Comparison of ENCODE assay signal across 1 cellular context in the genomic region with DNA sequence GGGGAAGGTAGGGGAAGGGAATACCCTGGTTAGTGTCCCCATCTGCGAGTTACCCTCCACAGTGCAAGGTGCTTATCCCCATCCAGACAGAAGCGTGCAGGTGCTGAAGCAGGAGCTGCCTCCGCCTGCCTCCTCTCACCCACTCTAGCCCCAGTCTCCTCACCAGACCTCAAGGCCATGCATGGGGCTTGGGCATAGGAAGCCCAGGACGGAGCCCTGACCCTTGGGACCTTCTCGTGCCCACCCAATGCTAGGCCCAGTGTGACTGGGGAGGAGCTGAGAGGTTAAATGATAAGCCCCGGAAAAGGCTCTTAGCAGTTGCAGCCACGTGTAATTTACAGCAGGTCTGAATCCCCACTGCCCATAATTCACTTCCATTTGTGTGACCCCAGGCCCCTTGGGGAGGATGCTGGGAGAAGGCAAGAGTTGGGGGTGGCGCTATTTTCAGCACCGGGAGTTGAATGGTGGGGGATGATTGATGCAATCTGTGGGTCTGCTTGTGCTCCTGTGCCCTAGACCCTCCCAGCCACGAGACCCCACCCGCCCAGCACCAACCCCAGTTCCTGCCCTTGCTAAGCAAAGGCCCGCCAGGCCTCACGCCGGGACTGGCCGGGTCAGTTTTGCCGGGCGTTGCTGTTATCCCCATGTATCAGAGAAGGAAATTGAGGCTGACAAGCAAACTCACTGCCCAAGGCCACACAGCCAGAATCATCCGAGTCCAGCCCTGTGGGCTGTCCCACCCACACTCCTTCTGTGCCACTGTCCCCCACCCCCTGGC.
TF ChIP-seq lines count a peak whose summit lies in the region.

No MANE protein-coding gene starts in this region.

TF ChIP-seq in HepG2, 621 proteins besides CTCF, POLR2A, EP300 and RAD21 (continued from another document):
- TF ChIP-seq, protein P1, sequence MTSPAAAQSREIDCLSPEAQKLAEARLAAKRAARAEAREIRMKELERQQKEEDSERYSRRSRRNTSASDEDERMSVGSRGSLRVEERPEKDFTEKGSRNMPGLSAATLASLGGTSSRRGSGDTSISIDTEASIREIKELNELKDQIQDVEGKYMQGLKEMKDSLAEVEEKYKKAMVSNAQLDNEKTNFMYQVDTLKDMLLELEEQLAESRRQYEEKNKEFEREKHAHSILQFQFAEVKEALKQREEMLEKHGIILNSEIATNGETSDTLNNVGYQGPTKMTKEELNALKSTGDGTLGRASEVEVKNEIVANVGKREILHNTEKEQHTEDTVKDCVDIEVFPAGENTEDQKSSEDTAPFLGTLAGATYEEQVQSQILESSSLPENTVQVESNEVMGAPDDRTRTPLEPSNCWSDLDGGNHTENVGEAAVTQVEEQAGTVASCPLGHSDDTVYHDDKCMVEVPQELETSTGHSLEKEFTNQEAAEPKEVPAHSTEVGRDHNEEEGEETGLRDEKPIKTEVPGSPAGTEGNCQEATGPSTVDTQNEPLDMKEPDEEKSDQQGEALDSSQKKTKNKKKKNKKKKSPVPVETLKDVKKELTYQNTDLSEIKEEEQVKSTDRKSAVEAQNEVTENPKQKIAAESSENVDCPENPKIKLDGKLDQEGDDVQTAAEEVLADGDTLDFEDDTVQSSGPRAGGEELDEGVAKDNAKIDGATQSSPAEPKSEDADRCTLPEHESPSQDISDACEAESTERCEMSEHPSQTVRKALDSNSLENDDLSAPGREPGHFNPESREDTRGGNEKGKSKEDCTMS (CRISPR knock-in tag; conservative IDR thresholded peaks at IDR 0.05) = no peak
- TF ChIP-seq NR2F2 (IDR thresholded peaks at IDR 0.05; ENCODE audit: borderline replicate concordance, low read depth) (no peak), ZFP36 (IDR thresholded peaks at IDR 0.05; ENCODE audit: borderline replicate concordance, low read depth, low read length, partially characterized antibody) (no peak), CBX5 (CRISPR knock-in tag; IDR thresholded peaks at IDR 0.05; ENCODE audit: borderline replicate concordance) (no peak), PRPF4 (IDR thresholded peaks at IDR 0.05; ENCODE audit: low read depth, low read length, poor library complexity, severe bottlenecking) (no peak)
- TF ChIP-seq, protein P2, sequence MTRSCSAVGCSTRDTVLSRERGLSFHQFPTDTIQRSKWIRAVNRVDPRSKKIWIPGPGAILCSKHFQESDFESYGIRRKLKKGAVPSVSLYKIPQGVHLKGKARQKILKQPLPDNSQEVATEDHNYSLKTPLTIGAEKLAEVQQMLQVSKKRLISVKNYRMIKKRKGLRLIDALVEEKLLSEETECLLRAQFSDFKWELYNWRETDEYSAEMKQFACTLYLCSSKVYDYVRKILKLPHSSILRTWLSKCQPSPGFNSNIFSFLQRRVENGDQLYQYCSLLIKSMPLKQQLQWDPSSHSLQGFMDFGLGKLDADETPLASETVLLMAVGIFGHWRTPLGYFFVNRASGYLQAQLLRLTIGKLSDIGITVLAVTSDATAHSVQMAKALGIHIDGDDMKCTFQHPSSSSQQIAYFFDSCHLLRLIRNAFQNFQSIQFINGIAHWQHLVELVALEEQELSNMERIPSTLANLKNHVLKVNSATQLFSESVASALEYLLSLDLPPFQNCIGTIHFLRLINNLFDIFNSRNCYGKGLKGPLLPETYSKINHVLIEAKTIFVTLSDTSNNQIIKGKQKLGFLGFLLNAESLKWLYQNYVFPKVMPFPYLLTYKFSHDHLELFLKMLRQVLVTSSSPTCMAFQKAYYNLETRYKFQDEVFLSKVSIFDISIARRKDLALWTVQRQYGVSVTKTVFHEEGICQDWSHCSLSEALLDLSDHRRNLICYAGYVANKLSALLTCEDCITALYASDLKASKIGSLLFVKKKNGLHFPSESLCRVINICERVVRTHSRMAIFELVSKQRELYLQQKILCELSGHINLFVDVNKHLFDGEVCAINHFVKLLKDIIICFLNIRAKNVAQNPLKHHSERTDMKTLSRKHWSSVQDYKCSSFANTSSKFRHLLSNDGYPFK (CRISPR knock-in tag; IDR thresholded peaks at IDR 0.05; ENCODE audit: borderline replicate concordance) = no peak
